10 cellular contexts compared by ENCODE assay signal in the genomic region with DNA sequence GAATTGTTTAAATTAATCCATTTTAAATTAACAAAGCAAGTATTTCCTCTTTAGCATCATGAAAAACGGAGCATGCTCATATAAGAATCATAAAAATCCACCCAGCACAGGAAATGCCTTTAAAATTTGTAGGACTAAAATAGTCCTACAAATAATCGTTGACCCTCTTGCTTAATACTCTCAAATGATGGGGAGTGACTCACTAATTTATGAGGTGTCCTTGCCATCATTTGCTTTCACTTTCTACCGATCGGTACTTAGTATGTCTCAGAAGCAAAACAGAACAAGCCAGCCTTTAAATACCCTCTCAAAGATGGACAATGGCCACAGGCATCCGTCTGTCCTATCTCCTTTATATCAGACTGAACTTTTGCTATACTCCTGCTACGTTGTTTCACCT.
A peak's percentile ranks its signal among the peaks of the same experiment; 100 is the strongest.
DNase-seq lines count a peak whose midpoint lies in the region; ATAC-seq and TF ChIP-seq lines count a peak whose summit lies in the region.
"Had no signal": no experiment of that assay in that cellular context is flagged by ENCODE, and none has a peak within 500 bp of the region (broad histone marks: within the 10 kb centered on the region; RNA-seq: fewer than 3 reads in every experiment).

No MANE protein-coding gene starts in this region.

- peak overlapping the region; percentile 38; the same call in 1 of the 2 replicates for H2BK20ac ChIP-seq in IMR-90 (ENCODE audit: low read depth, low read length)

- WGBS in IMR-90 (ENCODE audit: extremely low coverage in 2 of 2, insufficient read length in 1 of 2), 2 experiments: 60% methylated on average over 1 of the region's 6 CpGs; no CpG with 5 or more reads in 1 of the 2 experiments

- H2AFZ ChIP-seq in IMR-90 (replicated peaks; ENCODE audit: low read length, poor library complexity): peak overlapping the region; percentile 67

- CTCF ChIA-PET in IMR-90 (lab: Yijun Ruan, JAX): interaction anchor here (0.6 kb wide), 1 partner anchor 1009 kb away, joined by 3 read pairs; no protein-coding TSS in a partner anchor

- no peak for TF ChIP-seq RAD21 in IMR-90 (IDR thresholded peaks at IDR 0.05; ENCODE audit: low read length)

- H3K9me3 ChIP-seq in IMR-90 (ENCODE audit: control insufficient read depth, insufficient read depth, low read length) (no peaks in the 10 kb centered on the region), adipocyte (ENCODE audit: control insufficient read depth, low read length) (no peaks in the 10 kb centered on the region), left lung (no peaks in the 10 kb centered on the region)
- H3K9me3 ChIP-seq in effector memory CD4-positive, alpha-beta T cell (ENCODE audit: control insufficient read depth, low read length): no peaks in the 10 kb centered on the region

- no peaks in the 10 kb centered on the region for H4K20me1 ChIP-seq in IMR-90 (ENCODE audit: insufficient read depth, low read length)

- no peak for TF ChIP-seq POLR2A in IMR-90 (IDR thresholded peaks at IDR 0.05; ENCODE audit: low read depth, low read length)

- H3K27me3 ChIP-seq in IMR-90 (ENCODE audit: control insufficient read depth, insufficient read depth, low read length) (no peaks in the 10 kb centered on the region), adipocyte (replicated peaks; ENCODE audit: control insufficient read depth, insufficient read depth, low read length) (no peaks in the 10 kb centered on the region), left lung (no peaks in the 10 kb centered on the region)
- H3K27me3 ChIP-seq in effector memory CD4-positive, alpha-beta T cell (replicated peaks; ENCODE audit: control insufficient read depth, insufficient read depth, low read length, poor library complexity, severe bottlenecking): no peaks in the 10 kb centered on the region

- no peak overlapping the region for H3K56ac ChIP-seq in IMR-90 (ENCODE audit: extremely low read depth, insufficient read depth, low read length)

- H3K23ac ChIP-seq in IMR-90 (ENCODE audit: low read depth, low read length): no peak overlapping the region

- H3K27ac ChIP-seq in IMR-90 (ENCODE audit: insufficient read depth, low read length) (no peak overlapping the region), left lung (peak overlapping the region in 1 of 2 donors; percentile 7)
- no peak overlapping the region for H3K27ac ChIP-seq in effector memory CD4-positive, alpha-beta T cell (ENCODE audit: insufficient read depth, low read length, poor library complexity, severe bottlenecking)

- H3K4me1 ChIP-seq in IMR-90 (ENCODE audit: control insufficient read depth, insufficient read depth, low read length) (0 out of 2 replicates have a peak, but pooled peaks cover 2% of the 10 kb centered on the region), adipocyte (ENCODE audit: control insufficient read depth, insufficient read depth, low read length) (peaks cover 6% of the 10 kb centered on the region), left lung (no peaks in the 10 kb centered on the region)
- no peaks in the 10 kb centered on the region for H3K4me1 ChIP-seq in effector memory CD4-positive, alpha-beta T cell (ENCODE audit: control insufficient read depth, insufficient read depth, low read length, poor library complexity, severe bottlenecking)

- no peak overlapping the region for H4K5ac ChIP-seq in IMR-90 (ENCODE audit: low read depth, low read length)

- no peaks in the 10 kb centered on the region for H3K36me3 ChIP-seq in IMR-90 (ENCODE audit: control insufficient read depth, insufficient read depth, low read length)
- peaks cover 8% of the 10 kb centered on the region for H3K36me3 ChIP-seq in adipocyte (ENCODE audit: control insufficient read depth, insufficient read depth, low read length, severe bottlenecking)
- no peaks in the 10 kb centered on the region for H3K36me3 ChIP-seq in left lung
- H3K36me3 ChIP-seq in effector memory CD4-positive, alpha-beta T cell (ENCODE audit: control insufficient read depth, insufficient read depth, low read length): no peaks in the 10 kb centered on the region

- POLR2A ChIA-PET in IMR-90 (lab: Charles Lee; ENCODE audit: unreplicated experiment): no interaction called here

- no peaks in the 10 kb centered on the region for H3K9me1 ChIP-seq in IMR-90 (ENCODE audit: insufficient read depth, low read length)

- H3K4ac ChIP-seq in IMR-90 (ENCODE audit: low read depth, low read length): peak overlapping the region; percentile 34; the same call in 1 of the 2 replicates

- H3K4me2 ChIP-seq in IMR-90 (ENCODE audit: low read depth, low read length): peak overlapping the region; percentile 63

- H2BK15ac ChIP-seq in IMR-90 (ENCODE audit: low read depth, low read length): peak overlapping the region; percentile 76; the same call in 1 of the 3 replicates

- no peak overlapping the region for H2BK5ac ChIP-seq in IMR-90 (ENCODE audit: low read depth, low read length, poor library complexity, severe bottlenecking)

- peak overlapping the region; percentile 15 to 23; a peak in 2 of 4 replicates for H4K8ac ChIP-seq in IMR-90 (ENCODE audit: low read depth in 2 of 2, low read length in 2 of 2)

- TF ChIP-seq CTCF in AG09309 (IDR thresholded peaks at IDR 0.05; ENCODE audit: control insufficient read depth, insufficient read depth, low read depth, low read length, missing control alignments) (no peak), IMR-90 (conservative IDR thresholded peaks at IDR 0.05; ENCODE audit: low read depth, low read length) (no peak), left lung (IDR thresholded peaks at IDR 0.05) (no peak)

- in situ Hi-C loops in IMR-90 (cut with MboI; ENCODE audit: low sequenced_read_pairs): no loop called here

- DNase-seq in AG09309 (ENCODE audit: low read depth) (peak; percentile 56), IMR-90 (peak; percentile 77), adipocyte (ENCODE audit: low read depth) (no peak), left lung (no peak), NCI-H69 (lab: John Stamatoyannopoulos, UW) (no peak), pons (ENCODE audit: low spot score) (no peak)
- no peak for DNase-seq in effector memory CD4-positive, alpha-beta T cell
- DNase-seq: activated CD8-positive, alpha-beta memory T cell treated with anti-CD3 and anti-CD28 coated beads, Interleukin-2, amount 50 U/mL, for 48 hours; effector CD4-positive, alpha-beta T cell had no signal

- H3K4me3 ChIP-seq in AG09309 (ENCODE audit: control insufficient read depth, low read depth, low read length): no peak overlapping the region; the same call in 1 of the 2 replicates
- peak overlapping the region; percentile 7; the same call in 1 of the 2 replicates for H3K4me3 ChIP-seq in IMR-90 (ENCODE audit: insufficient read depth, low read depth, low read length)
- peak overlapping the region; percentile 61 for H3K4me3 ChIP-seq in adipocyte (ENCODE audit: low read length)
- peak overlapping the region; percentile 2 to 24 for H3K4me3 ChIP-seq in left lung
- H3K4me3 ChIP-seq in effector memory CD4-positive, alpha-beta T cell (ENCODE audit: insufficient read depth, low read depth, low read length, poor library complexity, severe bottlenecking): no peak overlapping the region

- H3K14ac ChIP-seq in IMR-90 (replicated peaks; ENCODE audit: low read depth, low read length): peak overlapping the region; percentile 84; the same call in 1 of the 2 replicates

- BruUV-seq in IMR-90 (replicated peaks; lab: Mats Ljungman, UMichigan): no TSS peak

- ATAC-seq in IMR-90 (ENCODE audit: low read depth) (peak; percentile 59), left lung (peak; percentile 44), HG03571 (IDR thresholded peaks at IDR 0.05; ENCODE audit: unreplicated experiment) (no peak)

- intact Hi-C loops in IMR-90 (cut with micrococcal nuclease) (no loop called here), left lung (cut with DNase I) (no loop called here)

- no peaks in the 10 kb centered on the region for H3K79me1 ChIP-seq in IMR-90 (ENCODE audit: low read depth in 1 of 2, low read length in 2 of 2)

- H3K9ac ChIP-seq in IMR-90 (ENCODE audit: low read depth, low read length) (no peak overlapping the region), adipocyte (ENCODE audit: low read length) (peak overlapping the region; percentile 47)

- H2BK120ac ChIP-seq in IMR-90 (ENCODE audit: low read depth, low read length): peak overlapping the region; percentile 72; the same call in 1 of the 2 replicates

- H2AK9ac ChIP-seq in IMR-90 (replicated peaks; ENCODE audit: low read depth, low read length, poor library complexity): no peak overlapping the region

- dilution Hi-C loops in IMR-90 (cut with HindIII; ENCODE audit: low sequenced_read_pairs, unreplicated experiment): no loop called here

- no peak overlapping the region for H4K91ac ChIP-seq in IMR-90 (ENCODE audit: insufficient read depth, low read depth, low read length)

- H3K18ac ChIP-seq in IMR-90 (ENCODE audit: low read depth, low read length): no peak overlapping the region

- H2AK5ac ChIP-seq in IMR-90 (ENCODE audit: low read depth, low read length): no peak overlapping the region

TF ChIP-seq in IMR-90, 13 proteins besides CTCF, POLR2A, EP300 and RAD21:
- TF ChIP-seq FOS (IDR thresholded peaks at IDR 0.05; ENCODE audit: low read depth, low read length) (peak; percentile 31; the same call in 1 of the 2 replicates), BHLHE40 (IDR thresholded peaks at IDR 0.05; ENCODE audit: low read depth, low read length) (no peak), CEBPB (IDR thresholded peaks at IDR 0.05; ENCODE audit: low read depth, low read length) (peak; percentile 85)

Comparison
In these comparisons a context has a peak if more than half of its experiments do, and no peak if none do; other contexts are left out.
1. DNase-seq: peak in AG09309 (single experiment) and IMR-90 (single experiment); none in adipocyte (single experiment), left lung (0 of 2), NCI-H69 (single experiment), effector memory CD4-positive, alpha-beta T cell (0 of 3) and pons (single experiment).
2. H3K4me3 ChIP-seq: peak in IMR-90 (single experiment), adipocyte (single experiment) and left lung (2 of 2); none in AG09309 (single experiment) and effector memory CD4-positive, alpha-beta T cell (single experiment).